In genomic region chr7:83827036-83827435, GRCh38 we compare ENCODE assay signal across 19 cellular contexts.
DNase-seq lines count a peak whose midpoint lies in the region; ATAC-seq and TF ChIP-seq lines count a peak whose summit lies in the region.
"Had no signal": no experiment of that assay in that cellular context is flagged by ENCODE, and none has a peak within 500 bp of the region (broad histone marks: within the 10 kb centered on the region; RNA-seq: fewer than 3 reads in every experiment).

No MANE protein-coding gene starts in this region.

- no peaks in the 10 kb centered on the region for H3K36me3 ChIP-seq in heart right ventricle
- H3K36me3 ChIP-seq in gastrocnemius medialis = no peaks in the 10 kb centered on the region
- H3K36me3 ChIP-seq: BLaER1 treated with 17β-estradiol and CSF1 and Interleukin-3, amounts not matched to agents 10 nM and 100 nM had no signal

- ATAC-seq in Right ventricle myocardium inferior (no peak), heart right ventricle (no peak), gastrocnemius medialis (no peak)
- ATAC-seq: CD8-positive, alpha-beta T cell; GM12878; GM23338 had no signal

- H3K4me3 ChIP-seq in heart right ventricle (no peak overlapping the region), gastrocnemius medialis (no peak overlapping the region)
- H3K4me3 ChIP-seq: BLaER1 treated with 17β-estradiol and CSF1 and Interleukin-3, amounts not matched to agents 10 nM and 100 nM; GM12878; GM23338 had no signal

- H3K4me1 ChIP-seq in heart right ventricle (no peaks in the 10 kb centered on the region), gastrocnemius medialis (no peaks in the 10 kb centered on the region)
- H3K4me1 ChIP-seq: BLaER1 treated with 17β-estradiol and CSF1 and Interleukin-3, amounts not matched to agents 10 nM and 100 nM had no signal

- WGBS in heart right ventricle, 2 donors = 64 to 83% methylated on average over 4 of the region's 4 CpGs

- H3K9me3 ChIP-seq in heart right ventricle = no peaks in the 10 kb centered on the region
- H3K9me3 ChIP-seq in gastrocnemius medialis = no peaks in the 10 kb centered on the region
- H3K9me3 ChIP-seq: BLaER1 treated with 17β-estradiol and CSF1 and Interleukin-3, amounts not matched to agents 10 nM and 100 nM had no signal

- DNase-seq in Right ventricle myocardium inferior (ENCODE audit: missing footprints) (peak; percentile 37), heart right ventricle (no peak), fibroblast of gingiva (ENCODE audit: low read depth) (peak; percentile 64), fibroblast of the conjunctiva (ENCODE audit: low read depth) (peak; percentile 16), gastrocnemius medialis (no peak)
- DNase-seq in activated CD4-positive, alpha-beta T cell treated with anti-CD3 and anti-CD28 coated beads, Interleukin-2, amount 50 U/mL, for 48 hours = no peak
- no peak for DNase-seq in central memory CD4-positive, alpha-beta T cell
- DNase-seq: Calu3; CD8-positive, alpha-beta T cell; DMS 273 treated with DMSO at 0.1 percent for 48 hours; DMS53; DND-41; EL; HCEC 1CT had no signal

- TF ChIP-seq POLR2A in gastrocnemius medialis (IDR thresholded peaks at IDR 0.05) = no peak

- intact Hi-C loops in Right ventricle myocardium inferior (cut with DNase I) = no loop called here
- intact Hi-C loops in heart right ventricle (cut with DNase I) = no loop called here
- intact Hi-C loops in gastrocnemius medialis (cut with DNase I; ENCODE audit: low total_unique reads) = no loop called here

- in situ Hi-C loops in gastrocnemius medialis (cut with MboI; ENCODE audit: low sequenced_read_pairs in 4 of 4) = no loop called here

- H3K27me3 ChIP-seq in heart right ventricle = no peaks in the 10 kb centered on the region
- H3K27me3 ChIP-seq in gastrocnemius medialis = no peaks in the 10 kb centered on the region
- H3K27me3 ChIP-seq: BLaER1 treated with 17β-estradiol and CSF1 and Interleukin-3, amounts not matched to agents 10 nM and 100 nM had no signal

- TF ChIP-seq CTCF in heart right ventricle (IDR thresholded peaks at IDR 0.05) (no peak), gastrocnemius medialis (IDR thresholded peaks at IDR 0.05 in 4 of 5, conservative IDR thresholded peaks at IDR 0.05 in 1 of 5) (no peak)

- H3K27ac ChIP-seq in heart right ventricle = no peak overlapping the region
- no peak overlapping the region for H3K27ac ChIP-seq in gastrocnemius medialis
- H3K27ac ChIP-seq: 22Rv1; BLaER1 treated with 17β-estradiol and CSF1 and Interleukin-3, amounts not matched to agents 10 nM and 100 nM; HL-60 had no signal

Comparison
In these comparisons a context has a peak if more than half of its experiments do, and no peak if none do; other contexts are left out.
1. DNase-seq: peak in Right ventricle myocardium inferior (single experiment), fibroblast of gingiva (single experiment) and fibroblast of the conjunctiva (single experiment); none in heart right ventricle (0 of 2), activated CD4-positive, alpha-beta T cell treated with anti-CD3 and anti-CD28 coated beads, Interleukin-2, amount 50 U/mL, for 48 hours (0 of 2), gastrocnemius medialis (0 of 2) and central memory CD4-positive, alpha-beta T cell (single experiment).